Comparison of ENCODE assay signal across 10 cellular contexts in genomic region chr6:93584280-93584679, GRCh38.
"Had no signal": no experiment of that assay in that cellular context is flagged by ENCODE, and none has a peak within 500 bp of the region (broad histone marks: within the 10 kb centered on the region; RNA-seq: fewer than 3 reads in every experiment).

No MANE protein-coding gene starts in this region.

- ATAC-seq: HCT116, HepG2, K562 had no signal

- H3K9me3 ChIP-seq: HAP-1 had no signal

- H3K9ac ChIP-seq: GM23248 had no signal

- DNase-seq: GM23248, GOT3, H7, IMR-90, KG1 had no signal

- H3K4me3 ChIP-seq: GM23248, HAP-1, K562 had no signal

- H3K27ac ChIP-seq: GM23248, HL-60 had no signal

- H2AFZ ChIP-seq: GM23248 had no signal

- H3K36me3 ChIP-seq: HAP-1 had no signal
